In the genomic region with DNA sequence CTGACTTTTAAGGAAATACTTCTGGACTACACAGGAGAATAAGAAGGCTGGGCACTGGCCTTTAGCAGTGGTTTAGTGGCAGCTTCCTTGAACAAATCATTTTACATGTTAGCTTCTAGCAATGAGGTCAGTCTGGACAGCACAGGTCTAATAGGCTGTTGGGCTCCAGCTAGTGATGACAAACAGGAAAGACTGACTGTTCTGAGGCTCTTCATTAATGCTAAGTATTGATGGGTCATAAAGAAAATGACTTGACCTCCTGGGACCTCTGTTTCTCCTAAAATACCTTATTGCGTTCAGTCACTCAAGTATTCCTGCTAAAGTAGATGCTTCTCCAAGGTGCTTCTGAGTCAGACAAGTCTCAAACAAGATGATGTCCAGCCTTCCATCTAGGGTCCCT, we compare ENCODE assay signal across 25 cellular contexts. TPM values are rescaled to one million over a fixed set of nuclear protein-coding genes. Genes with fewer than 3 reads are reported as not detected.
"Had no signal": no experiment of that assay in that cellular context is flagged by ENCODE, and none has a peak within 500 bp of the region (broad histone marks: within the 10 kb centered on the region; RNA-seq: fewer than 3 reads in every experiment).

No MANE protein-coding gene starts in this region.

- H3K27me3 ChIP-seq: adrenal gland, SJCRH30 had no signal

- H3K27ac ChIP-seq: adrenal gland, SJCRH30, WERI-Rb-1 had no signal

- H3K36me3 ChIP-seq: adrenal gland, SJCRH30, WERI-Rb-1 had no signal

- H3K4me2 ChIP-seq: SK-N-SH had no signal

- H3K27ac Mint-ChIP-seq: activated CD4-positive, alpha-beta T cell treated with anti-CD3 and anti-CD28 coated beads for 36 hours; activated CD8-positive, alpha-beta T cell treated with anti-CD3 and anti-CD28 coated beads for 36 hours; activated naive CD8-positive, alpha-beta T cell treated with anti-CD3 and anti-CD28 coated beads, Interleukin-2, amount 10 ng/mL, durations not matched to agents 7 days and 5 days; activated T-cell treated with anti-CD3 and anti-CD28 coated beads, Interleukin-2, amount 50 U/mL, for 72 hours; activated T-helper 2 cell treated with anti-CD3 and anti-CD28 coated beads, Interferon-gamma antibody, Interleukin-2, Interleukin-4, amounts not matched to agents 10 μg/mL and 5 μg/mL and 100 μg/mL, durations not matched to agents 14 hours and 24 hours and 36 hours had no signal

- H3K9me2 ChIP-seq: SK-N-SH had no signal

- ATAC-seq: activated CD4-positive, alpha-beta T cell treated with anti-CD3 and anti-CD28 coated beads for 36 hours; activated CD8-positive, alpha-beta T cell treated with anti-CD3 and anti-CD28 coated beads for 36 hours; activated T-cell treated with anti-CD3 and anti-CD28 coated beads, Interleukin-2, amount 50 U/mL, for 72 hours; Right ventricle myocardium inferior had no signal

- H3K4me3 ChIP-seq: adrenal gland, SJCRH30 had no signal

- H3K36me3 Mint-ChIP-seq: activated naive CD8-positive, alpha-beta T cell treated with anti-CD3 and anti-CD28 coated beads, Interleukin-2, amount 10 ng/mL, durations not matched to agents 7 days and 5 days had no signal

- H3K9me3 ChIP-seq: adrenal gland, SJCRH30, SK-N-SH had no signal

- DNase-seq: activated CD4-positive, alpha-beta T cell treated with anti-CD3 and anti-CD28 coated beads for 36 hours; activated CD8-positive, alpha-beta memory T cell treated with anti-CD3 and anti-CD28 coated beads, Interleukin-2, amount 50 U/mL, for 4 hours; activated CD8-positive, alpha-beta T cell treated with anti-CD3 and anti-CD28 coated beads for 36 hours; activated gamma-delta T cell treated with Interleukin-2 at 50 U/mL for 16 hours; activated naive CD4-positive, alpha-beta T cell treated with anti-CD3 and anti-CD28 coated beads, Interleukin-2, amount 50 U/mL, for 16 hours; activated naive CD8-positive, alpha-beta T cell treated with anti-CD3 and anti-CD28 coated beads, Interleukin-2, amount 10 ng/mL, durations not matched to agents 7 days and 5 days; activated T-cell treated with anti-CD3 and anti-CD28 coated beads, Interleukin-2, amount 50 U/mL, for 72 hours; adrenal gland; anterior cingulate cortex; NCI-H1092; NCI-H1694; NCI-H2029; NCI-H345; NCI-H510A; NCI-H526 treated with DMSO at 0.1 percent for 48 hours; NCI-H82; RPMI8226; SK-N-SH; T-helper 1 cell; WERI-Rb-1 had no signal

- H3K9ac ChIP-seq: SK-N-SH had no signal

- H3K9me3 Mint-ChIP-seq: activated CD8-positive, alpha-beta T cell treated with anti-CD3 and anti-CD28 coated beads for 36 hours; activated T-cell treated with anti-CD3 and anti-CD28 coated beads, Interleukin-2, amount 50 U/mL, for 72 hours; activated T-helper 2 cell treated with anti-CD3 and anti-CD28 coated beads, Interferon-gamma antibody, Interleukin-2, Interleukin-4, amounts not matched to agents 10 μg/mL and 5 μg/mL and 100 μg/mL, durations not matched to agents 14 hours and 24 hours and 36 hours had no signal

- H3K4me3 Mint-ChIP-seq: activated CD4-positive, alpha-beta T cell treated with anti-CD3 and anti-CD28 coated beads for 36 hours; activated CD8-positive, alpha-beta T cell treated with anti-CD3 and anti-CD28 coated beads for 36 hours; activated naive CD8-positive, alpha-beta T cell treated with anti-CD3 and anti-CD28 coated beads, Interleukin-2, amount 10 ng/mL, durations not matched to agents 7 days and 5 days; activated T-cell treated with anti-CD3 and anti-CD28 coated beads, Interleukin-2, amount 50 U/mL, for 72 hours had no signal

RNA-seq across cellular contexts. Expression of a gene that starts 4.9 kb away (rescaled TPM):
- total RNA-seq: activated naive CD8-positive, alpha-beta T cell treated with anti-CD3 and anti-CD28 coated beads, Interleukin-2, amount 10 ng/mL, durations not matched to agents 7 days and 5 days; OCI-LY7; T-helper 2 cell treated with Interferon-gamma antibody and Interleukin-4, amounts not matched to agents 100 ng/mL and 5 ng/mL, for 36 hours had no signal
